14 cellular contexts compared by ENCODE assay signal in the genomic region with DNA sequence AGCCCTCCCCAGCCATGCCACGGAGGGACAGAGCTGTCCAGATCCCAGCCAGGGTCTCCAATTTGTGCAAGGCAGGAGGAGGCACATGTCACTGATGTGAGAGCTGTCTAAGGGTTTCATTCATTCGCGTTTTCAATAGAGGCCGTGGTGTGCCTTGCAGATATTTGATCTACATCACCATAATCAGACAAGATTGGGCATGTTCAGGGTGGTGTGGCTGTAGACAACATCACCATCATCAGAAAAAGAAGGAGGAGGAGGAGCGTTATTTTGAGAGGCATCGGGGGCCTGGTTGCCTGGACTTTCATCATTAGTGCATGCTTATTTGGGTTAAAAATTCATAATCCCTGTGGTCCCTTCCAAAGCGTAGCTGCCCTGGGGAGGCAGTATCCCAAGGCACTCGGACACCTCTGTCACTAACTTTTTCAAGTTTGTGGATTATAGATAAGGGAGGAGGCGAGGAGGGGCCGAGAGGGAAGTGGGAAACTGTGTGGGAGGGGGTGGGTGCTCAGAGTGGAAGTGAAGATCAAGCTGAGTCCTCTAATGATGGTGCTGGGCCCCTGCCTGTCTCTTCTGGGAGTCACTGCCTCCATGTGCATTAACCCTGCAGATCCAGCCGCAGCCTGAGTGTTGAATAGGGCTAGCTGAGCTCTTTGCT.
DNase-seq lines count a peak whose midpoint lies in the region; ATAC-seq, FAIRE-seq and TF ChIP-seq lines count a peak whose summit lies in the region.
"Had no signal": no experiment of that assay in that cellular context is flagged by ENCODE, and none has a peak within 500 bp of the region (broad histone marks: within the 10 kb centered on the region; RNA-seq: fewer than 3 reads in every experiment).

No MANE protein-coding gene starts in this region.

- H3K4me2 ChIP-seq in astrocyte (ENCODE audit: low read length) = no peak overlapping the region

- H3K4me3 Mint-ChIP-seq in astrocyte (ENCODE audit: unreplicated experiment) = no peak overlapping the region
- H3K4me3 Mint-ChIP-seq: activated naive CD4-positive, alpha-beta T cell treated with anti-CD3 and anti-CD28 coated beads for 36 hours; central memory CD8-positive, alpha-beta T cell; GM23338 had no signal

- H3K9me3 Mint-ChIP-seq in astrocyte (ENCODE audit: unreplicated experiment) = no peaks in the 10 kb centered on the region
- H3K9me3 Mint-ChIP-seq: activated naive CD4-positive, alpha-beta T cell treated with anti-CD3 and anti-CD28 coated beads for 36 hours; central memory CD8-positive, alpha-beta T cell; GM23338 had no signal

- H4K20me1 ChIP-seq in astrocyte (ENCODE audit: insufficient read depth, low read length) = peaks cover 37% of the 10 kb centered on the region

- peak overlapping the region; percentile 66 for H3K27ac Mint-ChIP-seq in astrocyte (ENCODE audit: unreplicated experiment)
- H3K27ac Mint-ChIP-seq: activated naive CD4-positive, alpha-beta T cell treated with anti-CD3 and anti-CD28 coated beads for 36 hours had no signal

- no peak overlapping the region for H3K9ac ChIP-seq in astrocyte (ENCODE audit: low read length)

- H2AFZ ChIP-seq in astrocyte (ENCODE audit: low read depth, low read length) = no peak overlapping the region
- H2AFZ ChIP-seq: GM23338 had no signal

- no peaks in the 10 kb centered on the region for H3K27me3 Mint-ChIP-seq in astrocyte (ENCODE audit: low read depth, unreplicated experiment)
- H3K27me3 Mint-ChIP-seq: central memory CD8-positive, alpha-beta T cell had no signal

- H3K9me3 ChIP-seq in astrocyte (ENCODE audit: insufficient read depth, low read depth, low read length) = no peaks in the 10 kb centered on the region

- no peak for TF ChIP-seq CTCF in astrocyte (IDR thresholded peaks at IDR 0.05; ENCODE audit: insufficient read depth, low read depth, low read length)

- peaks cover 17% of the 10 kb centered on the region for H3K36me3 Mint-ChIP-seq in astrocyte (ENCODE audit: low read depth, unreplicated experiment)

- DNase-seq in NCI-H748 (lab: John Stamatoyannopoulos, UW; ENCODE audit: unreplicated experiment) (peak; percentile 62), NCI-H748 treated with DMSO at 0.1 percent for 48 hours (lab: John Stamatoyannopoulos, UW) (no peak), NCI-H1105 (lab: John Stamatoyannopoulos, UW) (peak; percentile 16), astrocyte (ENCODE audit: low read depth) (no peak), NCI-H226 (no peak)
- DNase-seq: activated naive CD4-positive, alpha-beta T cell treated with anti-CD3 and anti-CD28 coated beads for 36 hours; NCI-H1930; stimulated activated CD8-positive, alpha-beta memory T cell treated with anti-CD3 and anti-CD28 coated beads, Interleukin-4, amount 100 ng/mL, for 48 hours; T1000 had no signal

- H3K4me1 ChIP-seq in astrocyte (ENCODE audit: insufficient read depth, low read length) = peaks cover 52% of the 10 kb centered on the region

- H3K36me3 ChIP-seq in astrocyte (ENCODE audit: insufficient read depth, low read length) = no peaks in the 10 kb centered on the region

- H3K79me2 ChIP-seq in astrocyte (ENCODE audit: insufficient read depth, low read length) = peaks cover 14% of the 10 kb centered on the region

- peaks cover 75% of the 10 kb centered on the region for H3K4me1 Mint-ChIP-seq in astrocyte (ENCODE audit: low read depth, unreplicated experiment)
- H3K4me1 Mint-ChIP-seq: central memory CD8-positive, alpha-beta T cell had no signal

- FAIRE-seq in astrocyte (lab: Jason Lieb, UNC) = no peak

- ATAC-seq in GM18909 (IDR thresholded peaks at IDR 0.05; ENCODE audit: poor library complexity, unreplicated experiment) (no peak), HG03432 (IDR thresholded peaks at IDR 0.05; ENCODE audit: unreplicated experiment) (no peak)
- ATAC-seq: GM23338 had no signal

- H3K4me3 ChIP-seq in astrocyte (ENCODE audit: insufficient read depth, low read depth, low read length) = no peak overlapping the region
- H3K4me3 ChIP-seq: GM23338 had no signal

- H3K27ac ChIP-seq in astrocyte (ENCODE audit: low read depth, low read length) = no peak overlapping the region
- H3K27ac ChIP-seq in temporal lobe (ENCODE audit: low read depth, low read length) = peak overlapping the region; percentile 23

- H3K27me3 ChIP-seq in astrocyte (ENCODE audit: insufficient read depth, low read length) = no peaks in the 10 kb centered on the region

Comparison
In these comparisons a context has a peak if more than half of its experiments do, and no peak if none do; other contexts are left out.
1. DNase-seq: peak in NCI-H748 (single experiment) and NCI-H1105 (single experiment); none in NCI-H748 treated with DMSO at 0.1 percent for 48 hours (single experiment), astrocyte (single experiment) and NCI-H226 (single experiment).